17 cellular contexts compared by ENCODE assay signal in genomic region chr14:75826599-75826998, GRCh38.
DNase-seq lines count a peak whose midpoint lies in the region; ATAC-seq and TF ChIP-seq lines count a peak whose summit lies in the region.
"Had no signal": no experiment of that assay in that cellular context is flagged by ENCODE, and none has a peak within 500 bp of the region (broad histone marks: within the 10 kb centered on the region; RNA-seq: fewer than 3 reads in every experiment).

No MANE protein-coding gene starts in this region.

- intact Hi-C loops in HCT116 (cut with micrococcal nuclease), result no loop called here
- intact Hi-C loops in mammary epithelial cell (cut with micrococcal nuclease), result no loop called here

- dilution Hi-C loops in mammary epithelial cell (cut with HindIII; ENCODE audit: low sequenced_read_pairs), result loop anchor here (5.0 kb wide), 1 partner anchor 56 kb away; no protein-coding TSS in a partner anchor

- RAD21 ChIA-PET in HCT116 (lab: Charles Lee; ENCODE audit: low non-redundant PET in 1 of 2, low total read pairs in 2 of 2, uncharacterized antibody in 2 of 2, unreplicated experiment in 2 of 2), result no interaction called here

- H3K27me3 ChIP-seq in HCT116 (ENCODE audit: insufficient read depth, low read length), result no peaks in the 10 kb centered on the region
- no peaks in the 10 kb centered on the region for H3K27me3 ChIP-seq in mammary epithelial cell (ENCODE audit: insufficient read depth, low read length)
- no peaks in the 10 kb centered on the region for H3K27me3 ChIP-seq in hepatocyte
- no peaks in the 10 kb centered on the region for H3K27me3 ChIP-seq in smooth muscle cell (ENCODE audit: low read depth)
- H3K27me3 ChIP-seq: testis had no signal

- H3K9me3 ChIP-seq in HCT116 (ENCODE audit: control insufficient read depth in 1 of 2, insufficient read depth in 1 of 2, low read depth in 1 of 2, low read length in 2 of 2) (no peaks in the 10 kb centered on the region), mammary epithelial cell (replicated peaks; ENCODE audit: insufficient read depth, low read length) (no peaks in the 10 kb centered on the region), hepatocyte (ENCODE audit: low read depth) (no peaks in the 10 kb centered on the region), smooth muscle cell (replicated peaks; ENCODE audit: low read depth) (no peaks in the 10 kb centered on the region)
- H3K9me3 ChIP-seq: testis had no signal

- H3K4me1 ChIP-seq in HCT116 (ENCODE audit: control insufficient read depth in 1 of 2, insufficient read depth in 2 of 2, low read length in 2 of 2) (peaks cover 23 to 24% of the 10 kb centered on the region in 2 experiments), mammary epithelial cell (ENCODE audit: insufficient read depth, low read length) (peaks cover 28% of the 10 kb centered on the region), hepatocyte (ENCODE audit: insufficient read depth) (peaks cover 51% of the 10 kb centered on the region), smooth muscle cell (ENCODE audit: low read depth) (peaks cover 26% of the 10 kb centered on the region)

- POLR2A ChIA-PET in HCT116 (lab: Charles Lee), result no interaction called here

- TF ChIP-seq RAD21 in HCT116 (IDR thresholded peaks at IDR 0.05; ENCODE audit: low read depth), result no peak

- TF ChIP-seq POLR2A in HCT116 (IDR thresholded peaks at IDR 0.05; ENCODE audit: borderline replicate concordance, extremely low read depth, insufficient read depth, insufficient read length) (no peak), GM18505 (IDR thresholded peaks at IDR 0.05; ENCODE audit: borderline replicate concordance, extremely low read depth, insufficient read depth, insufficient read length) (no peak)

- DNase-seq in HCT116 (ENCODE audit: low read depth, low spot score) (no peak), mammary epithelial cell (peak; percentile 74), hepatocyte (ENCODE audit: low spot score) (no peak), smooth muscle cell (lab: John Stamatoyannopoulos, UW; ENCODE audit: unreplicated experiment) (no peak)
- no peak for DNase-seq in activated naive CD4-positive, alpha-beta T cell treated with Interleukin-2 at 50 U/mL for 16 hours
- DNase-seq: activated CD4-positive, alpha-beta memory T cell treated with anti-CD3 and anti-CD28 coated beads for 36 hours; activated naive CD4-positive, alpha-beta T cell treated with anti-CD3 and anti-CD28 coated beads, Interleukin-2, amount 10 ng/mL, durations not matched to agents 7 days and 5 days; CD8-positive, alpha-beta memory T cell; cortex of kidney; GOT3; NCI-H187; NCI-H2227 treated with DMSO at 0.1 percent for 48 hours; T-helper 2 cell; testis had no signal

- ATAC-seq in HCT116 (no peak), HG03432 (IDR thresholded peaks at IDR 0.05; ENCODE audit: unreplicated experiment) (no peak), GM18505 (IDR thresholded peaks at IDR 0.05; ENCODE audit: unreplicated experiment) (no peak)
- ATAC-seq: WTC11 had no signal

- H3K9me2 ChIP-seq in HCT116 (ENCODE audit: insufficient read depth) (no peaks in the 10 kb centered on the region), hepatocyte (replicated peaks; ENCODE audit: insufficient read depth) (no peaks in the 10 kb centered on the region)

- H4K20me1 ChIP-seq in HCT116 (ENCODE audit: insufficient read depth), result no peaks in the 10 kb centered on the region
- H4K20me1 ChIP-seq in mammary epithelial cell (ENCODE audit: insufficient read depth, low read length), result no peaks in the 10 kb centered on the region
- no peaks in the 10 kb centered on the region for H4K20me1 ChIP-seq in hepatocyte (ENCODE audit: insufficient read depth, poor library complexity, severe bottlenecking)
- no peaks in the 10 kb centered on the region for H4K20me1 ChIP-seq in smooth muscle cell (ENCODE audit: low read depth)

- H2AFZ ChIP-seq in HCT116 (ENCODE audit: low read depth, low read length, poor library complexity, severe bottlenecking), result no peak overlapping the region
- H2AFZ ChIP-seq in mammary epithelial cell (ENCODE audit: low read depth, low read length), result no peak overlapping the region
- H2AFZ ChIP-seq in hepatocyte, result no peak overlapping the region
- no peak overlapping the region for H2AFZ ChIP-seq in smooth muscle cell (ENCODE audit: low read depth)

- peaks cover 29% of the 10 kb centered on the region for H3F3A ChIP-seq in smooth muscle cell (ENCODE audit: low read depth)

- H3K36me3 ChIP-seq in HCT116 (ENCODE audit: control insufficient read depth in 1 of 2, insufficient read depth in 2 of 2, low read length in 2 of 2), result no peaks in the 10 kb centered on the region
- peaks cover 2% of the 10 kb centered on the region for H3K36me3 ChIP-seq in mammary epithelial cell (ENCODE audit: insufficient read depth, low read length)
- no peaks in the 10 kb centered on the region for H3K36me3 ChIP-seq in hepatocyte (replicated peaks; ENCODE audit: insufficient read depth, low read depth)
- no peaks in the 10 kb centered on the region for H3K36me3 ChIP-seq in smooth muscle cell (ENCODE audit: low read depth)

- H3K9ac ChIP-seq in HCT116 (ENCODE audit: low read length) (no peak overlapping the region), mammary epithelial cell (ENCODE audit: insufficient read depth, low read length) (no peak overlapping the region), smooth muscle cell (ENCODE audit: low read depth) (peak overlapping the region; percentile 26)

- 85% methylated on average over 3 of the region's 3 CpGs for WGBS in mammary epithelial cell (ENCODE audit: low coverage, missing lambda C conversion rate)
- WGBS in hepatocyte (ENCODE audit: low lambda C conversion rate, missing lambda C conversion rate), result 90% methylated on average over 3 of the region's 3 CpGs
- 64% methylated on average over 3 of the region's 3 CpGs for WGBS in smooth muscle cell (ENCODE audit: low lambda C conversion rate)

- no peaks in the 10 kb centered on the region for H3K79me2 ChIP-seq in HCT116 (ENCODE audit: insufficient read depth, low read length)
- no peaks in the 10 kb centered on the region for H3K79me2 ChIP-seq in mammary epithelial cell (ENCODE audit: insufficient read depth, low read length)
- H3K79me2 ChIP-seq in hepatocyte, result no peaks in the 10 kb centered on the region
- H3K79me2 ChIP-seq in smooth muscle cell (ENCODE audit: low read depth), result no peaks in the 10 kb centered on the region

- CTCF ChIA-PET in HCT116 (lab: Charles Lee), result no interaction called here
- CTCF ChIA-PET in mammary epithelial cell (lab: Charles Lee; ENCODE audit: low non-redundant PET), result interaction anchor here (0.6 kb wide), 1 partner anchor 69 kb away, joined by 3 read pairs; no protein-coding TSS in a partner anchor

- TF ChIP-seq CTCF in HCT116 (IDR thresholded peaks at IDR 0.05 in 2 of 3, conservative IDR thresholded peaks at IDR 0.05 in 1 of 3; ENCODE audit: borderline replicate concordance in 1 of 3, insufficient read depth in 1 of 3, low read depth in 2 of 3, low read length in 2 of 3), result no peak
- no peak for TF ChIP-seq CTCF in mammary epithelial cell (conservative IDR thresholded peaks at IDR 0.05 in 1 of 2, IDR thresholded peaks at IDR 0.05 in 1 of 2; ENCODE audit: extremely low read depth in 1 of 2, insufficient read depth in 1 of 2, low read depth in 1 of 2, low read length in 2 of 2)
- no peak for TF ChIP-seq CTCF in hepatocyte (IDR thresholded peaks at IDR 0.05; ENCODE audit: poor library complexity)
- TF ChIP-seq CTCF in smooth muscle cell (IDR thresholded peaks at IDR 0.05; ENCODE audit: borderline replicate concordance, insufficient read depth, poor library complexity, severe bottlenecking), result no peak

- BruUV-seq in HCT116 (replicated peaks; lab: Mats Ljungman, UMichigan) (no TSS peak), mammary epithelial cell (replicated peaks; lab: Mats Ljungman, UMichigan) (no TSS peak)

- in situ Hi-C loops in mammary epithelial cell (cut with MboI; ENCODE audit: low sequenced_read_pairs in 2 of 2), result no loop called here

- H3K27ac ChIP-seq in HCT116 (ENCODE audit: low read depth, low read length) (no peak overlapping the region), mammary epithelial cell (ENCODE audit: insufficient read depth, low read depth, low read length) (no peak overlapping the region), hepatocyte (peak overlapping the region; percentile 93), smooth muscle cell (ENCODE audit: low read depth) (peak overlapping the region; percentile 94)

- H3K4me2 ChIP-seq in HCT116 (ENCODE audit: low read length), result no peak overlapping the region
- no peak overlapping the region for H3K4me2 ChIP-seq in mammary epithelial cell (ENCODE audit: insufficient read depth, low read depth, low read length)
- no peak overlapping the region for H3K4me2 ChIP-seq in hepatocyte
- peak overlapping the region; percentile 69 for H3K4me2 ChIP-seq in smooth muscle cell

- H3K4me3 ChIP-seq in HCT116 (replicated peaks in 1 of 2; ENCODE audit: low read depth in 1 of 2, low read length in 2 of 2) (no peak overlapping the region), mammary epithelial cell (replicated peaks in 1 of 3; ENCODE audit: insufficient read depth in 1 of 3, low read depth in 2 of 3, low read length in 3 of 3) (no peak overlapping the region), hepatocyte (no peak overlapping the region), smooth muscle cell (no peak overlapping the region)
- H3K4me3 ChIP-seq: testis had no signal

TF ChIP-seq in HCT116, 20 proteins besides CTCF, POLR2A, EP300 and RAD21 (continues in another document):
- no peak for TF ChIP-seq SIN3A (IDR thresholded peaks at IDR 0.05; ENCODE audit: low read depth)
- TF ChIP-seq SRF (IDR thresholded peaks at IDR 0.05; ENCODE audit: low read depth), result no peak
- TF ChIP-seq MAX (IDR thresholded peaks at IDR 0.05), result no peak
- no peak for TF ChIP-seq EZH2phosphoT487 (IDR thresholded peaks at IDR 0.05; ENCODE audit: borderline replicate concordance)
- no peak for TF ChIP-seq ZNF274 (IDR thresholded peaks at IDR 0.05; ENCODE audit: low read depth, low read length)
- no peak for TF ChIP-seq EZH2 (IDR thresholded peaks at IDR 0.05)
- no peak for TF ChIP-seq ATF3 (IDR thresholded peaks at IDR 0.05)
- TF ChIP-seq CEBPB (IDR thresholded peaks at IDR 0.05; ENCODE audit: low read depth), result no peak
- TF ChIP-seq SP1 (IDR thresholded peaks at IDR 0.05; ENCODE audit: low read depth), result 0 out of 2 replicates have a peak, but pooled peaks have one; percentile 10
- TF ChIP-seq JUND (IDR thresholded peaks at IDR 0.05), result peak; percentile 22; the same call in 1 of the 2 replicates

Comparison
In these comparisons a context has a peak if more than half of its experiments do, and no peak if none do; other contexts are left out.
1. H3K27ac ChIP-seq: peak in hepatocyte (single experiment) and smooth muscle cell (single experiment); none in HCT116 (single experiment) and mammary epithelial cell (single experiment).